Comparison of ENCODE assay signal across 27 cellular contexts in the genomic region with DNA sequence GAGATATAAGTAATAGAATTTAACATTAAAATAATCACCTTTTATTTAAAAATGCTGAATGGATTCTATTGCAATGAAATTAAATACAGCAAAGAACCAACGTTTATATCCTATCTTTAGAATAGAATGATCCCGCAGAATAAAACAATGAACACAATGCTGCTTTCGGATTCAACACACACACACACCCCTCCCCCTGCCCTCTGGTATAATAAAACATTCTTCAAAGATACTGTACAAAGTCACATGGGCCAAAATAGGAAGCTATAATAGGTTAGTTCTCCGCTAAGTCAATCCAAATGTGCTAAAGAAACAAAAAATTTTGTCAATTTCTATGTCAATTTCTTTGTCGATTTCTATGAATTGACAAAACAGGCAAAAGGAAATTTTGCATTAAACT.
"Had no signal": no experiment of that assay in that cellular context is flagged by ENCODE, and none has a peak within 500 bp of the region (broad histone marks: within the 10 kb centered on the region; RNA-seq: fewer than 3 reads in every experiment).

No MANE protein-coding gene starts in this region.

- DNase-seq: activated CD4-positive, alpha-beta memory T cell treated with anti-CD3 and anti-CD28 coated beads for 36 hours; activated CD4-positive, alpha-beta T cell treated with anti-CD3 and anti-CD28 coated beads, Interleukin-2, amount 10 ng/mL, durations not matched to agents 7 days and 5 days; activated CD4-positive, CD25-positive, alpha-beta regulatory T cell treated with anti-CD3 and anti-CD28 coated beads, Interleukin-2, amount 50 U/mL, for 72 hours; activated CD8-positive, alpha-beta memory T cell treated with anti-CD3 and anti-CD28 coated beads for 24 hours; activated T-cell treated with anti-CD3 and anti-CD28 coated beads, Interleukin-2, amount 50 U/mL, for 72 hours; brain microvascular endothelial cell; KG1; NCI-H1092; NCI-H1417; NCI-H2029; NCI-H2107; NCI-H2171 treated with DMSO at 0.1 percent for 48 hours; NCI-H345; NCI-H510A treated with DMSO at 0.1 percent for 48 hours; NCI-H69; NK-92 treated with Interleukin-12 subunit alpha and Interleukin-12 subunit beta, amount 100 ng/mL, for 24 hours; SHP77; SW 1271; T-helper 9 cell had no signal

- H3K9me3 Mint-ChIP-seq: activated CD4-positive, alpha-beta memory T cell treated with anti-CD3 and anti-CD28 coated beads for 36 hours; activated CD4-positive, alpha-beta T cell treated with anti-CD3 and anti-CD28 coated beads, Interleukin-2, amount 10 ng/mL, durations not matched to agents 7 days and 5 days; activated naive CD4-positive, alpha-beta T cell treated with anti-CD3 and anti-CD28 coated beads, Interleukin-2, amount 50 U/mL, for 72 hours; activated T-cell treated with anti-CD3 and anti-CD28 coated beads, Interleukin-2, amount 50 U/mL, for 72 hours; activated T-helper 2 cell treated with anti-CD3 and anti-CD28 coated beads, Interferon-gamma antibody, Interleukin-2, Interleukin-4, amounts not matched to agents 10 μg/mL and 5 μg/mL and 100 μg/mL, durations not matched to agents 14 hours and 24 hours and 36 hours; IgD-negative memory B cell; T-helper 1 cell treated with Interleukin-12 subunit alpha and Interleukin-12 subunit beta and Interleukin-4 antibody, amounts not matched to agents 30 μg/mL and 1 μg/mL, for 36 hours; WTC11 had no signal

- H3K27ac ChIP-seq: brain microvascular endothelial cell, cardiac muscle cell, SJSA1 had no signal

- H3K27ac Mint-ChIP-seq: activated CD4-positive, alpha-beta memory T cell treated with anti-CD3 and anti-CD28 coated beads for 36 hours; activated CD4-positive, alpha-beta T cell treated with anti-CD3 and anti-CD28 coated beads, Interleukin-2, amount 10 ng/mL, durations not matched to agents 7 days and 5 days; activated T-helper 2 cell treated with anti-CD3 and anti-CD28 coated beads, Interferon-gamma antibody, Interleukin-2, Interleukin-4, amounts not matched to agents 10 μg/mL and 5 μg/mL and 100 μg/mL, durations not matched to agents 14 hours and 24 hours and 36 hours; T-helper 1 cell treated with Interleukin-12 subunit alpha and Interleukin-12 subunit beta and Interleukin-4 antibody, amounts not matched to agents 30 μg/mL and 1 μg/mL, for 36 hours; WTC11 had no signal

- ATAC-seq: activated naive CD4-positive, alpha-beta T cell treated with anti-CD3 and anti-CD28 coated beads, Interleukin-2, amount 50 U/mL, for 72 hours; activated T-cell treated with anti-CD3 and anti-CD28 coated beads, Interleukin-2, amount 50 U/mL, for 72 hours; SK-N-SH treated with all-trans-retinoic acid at 6 μM for 48 hours; WTC11 had no signal

- H3K27me3 Mint-ChIP-seq: activated CD4-positive, alpha-beta memory T cell treated with anti-CD3 and anti-CD28 coated beads for 36 hours; activated CD4-positive, alpha-beta T cell treated with anti-CD3 and anti-CD28 coated beads, Interleukin-2, amount 10 ng/mL, durations not matched to agents 7 days and 5 days; IgD-negative memory B cell had no signal

- H3K4me3 Mint-ChIP-seq: activated CD4-positive, alpha-beta memory T cell treated with anti-CD3 and anti-CD28 coated beads for 36 hours; activated CD4-positive, alpha-beta T cell treated with anti-CD3 and anti-CD28 coated beads, Interleukin-2, amount 10 ng/mL, durations not matched to agents 7 days and 5 days; activated T-cell treated with anti-CD3 and anti-CD28 coated beads, Interleukin-2, amount 50 U/mL, for 72 hours; IgD-negative memory B cell; T-helper 1 cell treated with Interleukin-12 subunit alpha and Interleukin-12 subunit beta and Interleukin-4 antibody, amounts not matched to agents 30 μg/mL and 1 μg/mL, for 36 hours; WTC11 had no signal
